9 cellular contexts compared by ENCODE assay signal in the genomic region with DNA sequence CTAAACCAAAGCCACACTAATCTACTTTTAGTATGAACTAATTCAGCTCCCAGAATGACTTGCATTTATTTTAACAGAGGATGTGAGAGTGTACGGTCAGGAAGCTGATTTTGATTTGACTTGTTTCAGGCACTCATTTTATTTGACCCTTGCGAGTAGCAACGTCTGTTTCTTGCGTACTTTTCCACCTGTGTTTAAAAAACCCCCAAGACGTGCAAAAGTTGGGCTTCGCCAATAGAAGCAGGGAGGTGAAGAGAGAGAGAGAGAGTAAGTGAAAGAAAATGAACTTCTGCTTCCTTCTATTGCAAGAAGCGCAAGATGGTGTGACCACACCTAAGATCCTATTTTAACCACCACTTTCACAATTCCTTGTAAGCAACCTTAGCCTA. TPM values are rescaled to one million over a fixed set of nuclear protein-coding genes. Genes with fewer than 3 reads are reported as not detected.
A peak's percentile ranks its signal among the peaks of the same experiment; 100 is the strongest.
DNase-seq lines count a peak whose midpoint lies in the region; ATAC-seq and TF ChIP-seq lines count a peak whose summit lies in the region.
"Had no signal": no experiment of that assay in that cellular context is flagged by ENCODE, and none has a peak within 500 bp of the region (broad histone marks: within the 10 kb centered on the region; RNA-seq: fewer than 3 reads in every experiment).

No MANE protein-coding gene starts in this region.

- POLR2A ChIA-PET in activated CD8-positive, alpha-beta T cell treated with anti-CD3 and anti-CD28 coated beads for 36 hours (lab: Charles Lee): no interaction called here
- POLR2A ChIA-PET in MCF 10A (lab: Yijun Ruan, JAX): interaction anchor here (0.6 kb wide), 1 partner anchor 642 kb away, joined by 3 read pairs; no protein-coding TSS in a partner anchor

- DNase-seq in GF-D8 (lab: John Stamatoyannopoulos, UW) (peak; percentile 50), mucosa of gallbladder (ENCODE audit: low spot score) (no peak), MCF 10A (ENCODE audit: unreplicated experiment) (no peak), NCI-H1417 treated with DMSO at 0.1 percent for 48 hours (lab: John Stamatoyannopoulos, UW) (no peak), amygdala (lab: John Stamatoyannopoulos, UW) (no peak)
- no peak for DNase-seq in activated CD8-positive, alpha-beta T cell treated with anti-CD3 and anti-CD28 coated beads for 36 hours
- DNase-seq: activated naive CD4-positive, alpha-beta T cell had no signal

- H3K27ac Mint-ChIP-seq in activated CD8-positive, alpha-beta T cell treated with anti-CD3 and anti-CD28 coated beads for 36 hours: peak overlapping the region; percentile 35
- no peak overlapping the region for H3K27ac Mint-ChIP-seq in MCF 10A (ENCODE audit: low read depth, unreplicated experiment)

- no peaks in the 10 kb centered on the region for H3K9me3 Mint-ChIP-seq in activated CD8-positive, alpha-beta T cell treated with anti-CD3 and anti-CD28 coated beads for 36 hours
- no peaks in the 10 kb centered on the region for H3K9me3 Mint-ChIP-seq in MCF 10A (ENCODE audit: unreplicated experiment)

- no peak for TF ChIP-seq CTCF in activated CD8-positive, alpha-beta T cell treated with anti-CD3 and anti-CD28 coated beads for 36 hours (IDR thresholded peaks at IDR 0.05)
- TF ChIP-seq CTCF in MCF 10A (IDR thresholded peaks at IDR 0.05; ENCODE audit: unreplicated experiment): no peak

- BruUV-seq in MCF 10A (replicated peaks; lab: Mats Ljungman, UMichigan): no TSS peak

- peaks cover 3% of the 10 kb centered on the region for H3K36me3 Mint-ChIP-seq in activated CD8-positive, alpha-beta T cell treated with anti-CD3 and anti-CD28 coated beads for 36 hours (ENCODE audit: low read depth)
- no peaks in the 10 kb centered on the region for H3K36me3 Mint-ChIP-seq in MCF 10A (ENCODE audit: insufficient read depth, unreplicated experiment)

- no peak overlapping the region for H3K4me3 Mint-ChIP-seq in activated CD8-positive, alpha-beta T cell treated with anti-CD3 and anti-CD28 coated beads for 36 hours
- H3K4me3 Mint-ChIP-seq in MCF 10A (ENCODE audit: unreplicated experiment): no peak overlapping the region

- peak; percentile 41 for ATAC-seq in GM19467 (IDR thresholded peaks at IDR 0.05; ENCODE audit: unreplicated experiment)
- ATAC-seq in HG03280 (IDR thresholded peaks at IDR 0.05; ENCODE audit: unreplicated experiment): peak; percentile 34
- ATAC-seq in activated CD8-positive, alpha-beta T cell treated with anti-CD3 and anti-CD28 coated beads for 36 hours: peak; percentile 35

- peaks cover 14% of the 10 kb centered on the region for H3K4me1 Mint-ChIP-seq in activated CD8-positive, alpha-beta T cell treated with anti-CD3 and anti-CD28 coated beads for 36 hours (ENCODE audit: low read depth)
- no peaks in the 10 kb centered on the region for H3K4me1 Mint-ChIP-seq in MCF 10A (ENCODE audit: insufficient read depth, unreplicated experiment)

- peaks cover 3% of the 10 kb centered on the region for H3K27me3 Mint-ChIP-seq in activated CD8-positive, alpha-beta T cell treated with anti-CD3 and anti-CD28 coated beads for 36 hours
- H3K27me3 Mint-ChIP-seq in MCF 10A (ENCODE audit: insufficient read depth, unreplicated experiment): no peaks in the 10 kb centered on the region

- CTCF ChIA-PET in activated CD8-positive, alpha-beta T cell treated with anti-CD3 and anti-CD28 coated beads for 36 hours (lab: Charles Lee): no interaction called here
- CTCF ChIA-PET in MCF 10A (lab: Yijun Ruan, JAX): no interaction called here

- intact Hi-C loops in activated CD8-positive, alpha-beta T cell treated with anti-CD3 and anti-CD28 coated beads for 36 hours (cut with micrococcal nuclease): no loop called here
- intact Hi-C loops in MCF 10A (cut with micrococcal nuclease): no loop called here

RNA-seq across cellular contexts. Expression of gene SLC15A4, which starts 6.7 kb away (rescaled TPM):
- 10 to 100 TPM; 26.4 to 26.8 TPM for total RNA-seq in activated CD8-positive, alpha-beta T cell treated with anti-CD3 and anti-CD28 coated beads for 36 hours
- total RNA-seq in mucosa of gallbladder (28.6 TPM), MCF 10A (2022) (29.2 and 32.0 TPM in 2 replicates)

RNA-seq across cellular contexts. Expression of gene GLT1D1, which starts 22.8 kb away (rescaled TPM):
- total RNA-seq in activated CD8-positive, alpha-beta T cell treated with anti-CD3 and anti-CD28 coated beads for 36 hours: under 1 TPM; 0.32 to 0.49 TPM
- 3.3 TPM for total RNA-seq in mucosa of gallbladder
- not detected in 2 replicates for total RNA-seq in MCF 10A (2022)
